ENCODE assay signal across 8 cellular contexts in the genomic region with DNA sequence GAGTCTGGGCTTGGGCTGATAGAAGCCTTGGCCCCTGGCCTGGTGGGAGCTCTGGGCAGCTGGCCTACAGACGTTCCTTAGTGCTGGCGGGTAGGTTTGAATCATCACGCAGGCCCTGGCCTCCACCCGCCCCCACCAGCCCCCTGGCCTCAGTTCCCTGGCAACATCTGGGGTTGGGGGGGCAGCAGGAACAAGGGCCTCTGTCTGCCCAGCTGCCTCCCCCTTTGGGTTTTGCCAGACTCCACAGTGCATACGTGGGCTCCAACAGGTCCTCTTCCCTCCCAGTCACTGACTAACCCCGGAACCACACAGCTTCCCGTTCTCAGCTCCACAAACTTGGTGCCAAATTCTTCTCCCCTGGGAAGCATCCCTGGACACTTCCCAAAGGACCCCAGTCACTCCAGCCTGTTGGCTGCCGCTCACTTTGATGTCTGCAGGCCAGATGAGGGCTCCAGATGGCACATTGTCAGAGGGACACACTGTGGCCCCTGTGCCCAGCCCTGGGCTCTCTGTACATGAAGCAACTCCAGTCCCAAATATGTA. TPM values are rescaled to one million over a fixed set of nuclear protein-coding genes. Genes with fewer than 3 reads are reported as not detected.
DNase-seq lines count a peak whose midpoint lies in the region; ATAC-seq and TF ChIP-seq lines count a peak whose summit lies in the region.

No MANE protein-coding gene starts in this region.

- H3K27me3 ChIP-seq in thyroid gland = no peaks in the 10 kb centered on the region

- no peak for ATAC-seq in activated naive CD8-positive, alpha-beta T cell treated with anti-CD3 and anti-CD28 coated beads, Interleukin-2, amount 50 U/mL, for 24 hours
- ATAC-seq in left lobe of liver (no peak), GM19328 (IDR thresholded peaks at IDR 0.05; ENCODE audit: unreplicated experiment) (no peak)

- no peak for TF ChIP-seq POLR2A in thyroid gland (IDR thresholded peaks at IDR 0.05)

- CTCF ChIA-PET in HEK293T (lab: Yijun Ruan, JAX) = interaction anchor here (0.5 to 3.0 kb wide), 21 partner anchors 11 to 317 kb away, joined by 3 to 22 read pairs (median 4); no protein-coding TSS in a partner anchor

- H3K4me1 Mint-ChIP-seq in activated CD4-positive, alpha-beta T cell treated with anti-CD3 and anti-CD28 coated beads, Interleukin-2, amount 10 ng/mL, durations not matched to agents 24 days and 14 days = peaks cover 18% of the 10 kb centered on the region
- peaks cover 27% of the 10 kb centered on the region for H3K4me1 Mint-ChIP-seq in activated naive CD8-positive, alpha-beta T cell treated with anti-CD3 and anti-CD28 coated beads, Interleukin-2, amount 50 U/mL, for 24 hours

- H3K4me3 ChIP-seq in thyroid gland (replicated peaks in 1 of 3) = no peak overlapping the region

- intact Hi-C loops in activated CD4-positive, alpha-beta T cell treated with anti-CD3 and anti-CD28 coated beads, Interleukin-2, amount 10 ng/mL, durations not matched to agents 24 days and 14 days (cut with micrococcal nuclease) = loop anchor here (1.0 kb wide), 2 partner anchors 305 to 310 kb away; no protein-coding TSS in a partner anchor
- intact Hi-C loops in thyroid gland (cut with DNase I) = loop anchor here (2.0 to 5.0 kb wide), 3 partner anchors 102 to 312 kb away; no protein-coding TSS in a partner anchor

- POLR2A ChIA-PET in HEK293T (lab: Yijun Ruan, JAX) = interaction anchor here (0.6 to 2.8 kb wide), 15 partner anchors 63 to 310 kb away, joined by 3 to 19 read pairs (median 3); partner anchors contain the start of genes GTPBP2, MAD2L1BP and XPO5

- H3K36me3 ChIP-seq in thyroid gland = peaks cover 5 to 23% of the 10 kb centered on the region in 2 donors

- H3K9me3 Mint-ChIP-seq in activated CD4-positive, alpha-beta T cell treated with anti-CD3 and anti-CD28 coated beads, Interleukin-2, amount 10 ng/mL, durations not matched to agents 24 days and 14 days = no peaks in the 10 kb centered on the region
- no peaks in the 10 kb centered on the region for H3K9me3 Mint-ChIP-seq in activated naive CD8-positive, alpha-beta T cell treated with anti-CD3 and anti-CD28 coated beads, Interleukin-2, amount 50 U/mL, for 24 hours

- H3K4me1 ChIP-seq in thyroid gland = peaks cover 3 to 9% of the 10 kb centered on the region in 2 donors

- no peak for DNase-seq in activated CD4-positive, alpha-beta T cell treated with anti-CD3 and anti-CD28 coated beads, Interleukin-2, amount 10 ng/mL, durations not matched to agents 24 days and 14 days
- no peak for DNase-seq in activated CD4-positive, alpha-beta T cell treated with anti-CD3 and anti-CD28 coated beads, Interleukin-2, amount 50 U/mL, for 4 hours
- DNase-seq in activated naive CD8-positive, alpha-beta T cell treated with anti-CD3 and anti-CD28 coated beads, Interleukin-2, amount 50 U/mL, for 24 hours = no peak
- DNase-seq in left lobe of liver (ENCODE audit: low spot score) (peak; percentile 60), thyroid gland (peak in 1 of 2 donors; percentile 25), HEK293T (ENCODE audit: extremely low spot score) (no peak), NCI-H1417 treated with DMSO at 0.1 percent for 48 hours (lab: John Stamatoyannopoulos, UW) (no peak)

- peak overlapping the region in 2 of 3 donors; percentile 25 to 98 for H3K27ac ChIP-seq in thyroid gland

- peak overlapping the region; percentile 80 for H3K27ac Mint-ChIP-seq in activated CD4-positive, alpha-beta T cell treated with anti-CD3 and anti-CD28 coated beads, Interleukin-2, amount 10 ng/mL, durations not matched to agents 24 days and 14 days
- H3K27ac Mint-ChIP-seq in activated naive CD8-positive, alpha-beta T cell treated with anti-CD3 and anti-CD28 coated beads, Interleukin-2, amount 50 U/mL, for 24 hours = peak overlapping the region; percentile 84

- TF ChIP-seq CTCF in thyroid gland (IDR thresholded peaks at IDR 0.05) = no peak

- H3K4me3 Mint-ChIP-seq in activated CD4-positive, alpha-beta T cell treated with anti-CD3 and anti-CD28 coated beads, Interleukin-2, amount 10 ng/mL, durations not matched to agents 24 days and 14 days = peak overlapping the region; percentile 92
- peak overlapping the region; percentile 94 for H3K4me3 Mint-ChIP-seq in activated naive CD8-positive, alpha-beta T cell treated with anti-CD3 and anti-CD28 coated beads, Interleukin-2, amount 50 U/mL, for 24 hours

- 45 to 72% methylated on average over 7 to 8 of the region's 8 CpGs for WGBS in thyroid gland, 2 donors

- no peaks in the 10 kb centered on the region for H3K9me3 ChIP-seq in thyroid gland

- H3K27me3 Mint-ChIP-seq in activated CD4-positive, alpha-beta T cell treated with anti-CD3 and anti-CD28 coated beads, Interleukin-2, amount 10 ng/mL, durations not matched to agents 24 days and 14 days = peaks cover 3% of the 10 kb centered on the region
- H3K27me3 Mint-ChIP-seq in activated naive CD8-positive, alpha-beta T cell treated with anti-CD3 and anti-CD28 coated beads, Interleukin-2, amount 50 U/mL, for 24 hours = peaks cover 5% of the 10 kb centered on the region

- peaks cover 12% of the 10 kb centered on the region for H3K36me3 Mint-ChIP-seq in activated CD4-positive, alpha-beta T cell treated with anti-CD3 and anti-CD28 coated beads, Interleukin-2, amount 10 ng/mL, durations not matched to agents 24 days and 14 days (ENCODE audit: low read depth)
- H3K36me3 Mint-ChIP-seq in activated naive CD8-positive, alpha-beta T cell treated with anti-CD3 and anti-CD28 coated beads, Interleukin-2, amount 50 U/mL, for 24 hours (ENCODE audit: low read depth) = peaks cover 7% of the 10 kb centered on the region

TF ChIP-seq in HEK293T, 16 proteins besides CTCF, POLR2A, EP300 and RAD21:
- TF ChIP-seq ARNT (IDR thresholded peaks at IDR 0.05) (no peak), SP1 (IDR thresholded peaks at IDR 0.05) (no peak), HDGF (IDR thresholded peaks at IDR 0.05; ENCODE audit: borderline replicate concordance) (no peak), PKNOX1 (IDR thresholded peaks at IDR 0.05) (no peak), L3MBTL2 (conservative IDR thresholded peaks at IDR 0.05) (no peak), SUZ12 (IDR thresholded peaks at IDR 0.05) (no peak), NFRKB (IDR thresholded peaks at IDR 0.05) (no peak), LEF1 (IDR thresholded peaks at IDR 0.05; ENCODE audit: borderline replicate concordance) (no peak), ZNF384 (IDR thresholded peaks at IDR 0.05) (no peak)

RNA-seq across cellular contexts. Expression of gene VEGFA, which starts 1.0 kb away (rescaled TPM):
- 62.9 and 64.6 TPM in 2 replicates for total RNA-seq in activated CD4-positive, alpha-beta T cell treated with anti-CD3 and anti-CD28 coated beads, Interleukin-2, amount 10 ng/mL, durations not matched to agents 24 days and 14 days
- 135 TPM for total RNA-seq in left lobe of liver
- total RNA-seq in thyroid gland = 1,000 to 10,000 TPM in 1 of 4 donors, 100 to 1,000 TPM in 3; 510 to 1,437 (median 630) TPM
